In genomic region chr10:128393546-128393945, GRCh38 we compare ENCODE assay signal across 3 cellular contexts.
"Had no signal": no experiment of that assay in that cellular context is flagged by ENCODE, and none has a peak within 500 bp of the region (broad histone marks: within the 10 kb centered on the region; RNA-seq: fewer than 3 reads in every experiment).

No MANE protein-coding gene starts in this region.

- DNase-seq: GDM1, GF-D8 had no signal

- H3K4me3 ChIP-seq: GM12878 had no signal
